In genomic region chr14:22597265-22597664, GRCh38 we compare ENCODE assay signal across 10 cellular contexts. TPM values are rescaled to one million over a fixed set of nuclear protein-coding genes. Genes with fewer than 3 reads are reported as not detected.
A peak's percentile ranks its signal among the peaks of the same experiment; 100 is the strongest.
DNase-seq lines count a peak whose midpoint lies in the region; ATAC-seq lines count a peak whose summit lies in the region.
"Had no signal": no experiment of that assay in that cellular context is flagged by ENCODE, and none has a peak within 500 bp of the region (broad histone marks: within the 10 kb centered on the region; RNA-seq: fewer than 3 reads in every experiment).

No MANE protein-coding gene starts in this region.

- DNase-seq in stimulated activated naive CD8-positive, alpha-beta T cell treated with anti-CD3 and anti-CD28 coated beads, Interleukin-15, Interleukin-2, amounts not matched to agents 100 U/mL and 50 U/mL, for 24 hours = no peak
- no peak for DNase-seq in activated naive CD8-positive, alpha-beta T cell treated with anti-CD3 and anti-CD28 coated beads, Interleukin-2, amount 10 ng/mL, durations not matched to agents 7 days and 5 days
- DNase-seq in HK-2 (ENCODE audit: unreplicated experiment) (no peak), NOMO-1 (lab: John Stamatoyannopoulos, UW; ENCODE audit: unreplicated experiment in 2 of 2) (no peak), T1000 (lab: John Stamatoyannopoulos, UW) (no peak), NCI-H774 (lab: John Stamatoyannopoulos, UW) (no peak)

- H3K9me3 Mint-ChIP-seq in stimulated activated naive CD8-positive, alpha-beta T cell treated with anti-CD3 and anti-CD28 coated beads, Interleukin-15, Interleukin-2, amounts not matched to agents 100 ng/mL and 50 ng/mL, for 24 hours = no peaks in the 10 kb centered on the region
- H3K9me3 Mint-ChIP-seq in activated naive CD8-positive, alpha-beta T cell treated with anti-CD3 and anti-CD28 coated beads, Interleukin-2, amount 10 ng/mL, durations not matched to agents 7 days and 5 days = no peaks in the 10 kb centered on the region

- no peak overlapping the region for H3K27ac Mint-ChIP-seq in stimulated activated naive CD8-positive, alpha-beta T cell treated with anti-CD3 and anti-CD28 coated beads, Interleukin-15, Interleukin-2, amounts not matched to agents 100 ng/mL and 50 ng/mL, for 24 hours
- H3K27ac Mint-ChIP-seq in activated naive CD8-positive, alpha-beta T cell treated with anti-CD3 and anti-CD28 coated beads, Interleukin-2, amount 10 ng/mL, durations not matched to agents 7 days and 5 days = no peak overlapping the region

- H3K4me3 ChIP-seq in mucosa of stomach (ENCODE audit: low read length) = no peak overlapping the region

- POLR2A ChIA-PET in activated naive CD8-positive, alpha-beta T cell treated with anti-CD3 and anti-CD28 coated beads, Interleukin-2, amount 10 ng/mL, durations not matched to agents 7 days and 5 days (lab: Charles Lee) = interaction anchor here (0.9 to 4.4 kb wide), 4 partner anchors 8 to 41 kb away, joined by 4 to 83 read pairs (median 8); partner anchors contain the start of gene DAD1

- H3K4me1 ChIP-seq in mucosa of stomach (ENCODE audit: control insufficient read depth, insufficient read depth, low read length) = peaks cover 33% of the 10 kb centered on the region

- no peak for ATAC-seq in stimulated activated naive CD8-positive, alpha-beta T cell treated with anti-CD3 and anti-CD28 coated beads, Interleukin-15, Interleukin-2, amounts not matched to agents 100 U/mL and 50 U/mL, for 24 hours
- no peak for ATAC-seq in activated naive CD8-positive, alpha-beta T cell treated with anti-CD3 and anti-CD28 coated beads, Interleukin-2, amount 10 ng/mL, durations not matched to agents 7 days and 5 days (ENCODE audit: low read depth)

- peak overlapping the region; percentile 93 for H3K9ac ChIP-seq in mucosa of stomach (ENCODE audit: low read length)

- H3K27me3 Mint-ChIP-seq in stimulated activated naive CD8-positive, alpha-beta T cell treated with anti-CD3 and anti-CD28 coated beads, Interleukin-15, Interleukin-2, amounts not matched to agents 100 ng/mL and 50 ng/mL, for 24 hours = no peaks in the 10 kb centered on the region
- no peaks in the 10 kb centered on the region for H3K27me3 Mint-ChIP-seq in activated naive CD8-positive, alpha-beta T cell treated with anti-CD3 and anti-CD28 coated beads, Interleukin-2, amount 10 ng/mL, durations not matched to agents 7 days and 5 days

- H3K36me3 ChIP-seq in mucosa of stomach (ENCODE audit: control insufficient read depth, insufficient read depth, low read length) = no peaks in the 10 kb centered on the region

- peaks cover 35% of the 10 kb centered on the region for H3K4me1 Mint-ChIP-seq in stimulated activated naive CD8-positive, alpha-beta T cell treated with anti-CD3 and anti-CD28 coated beads, Interleukin-15, Interleukin-2, amounts not matched to agents 100 ng/mL and 50 ng/mL, for 24 hours (ENCODE audit: low read depth)
- H3K4me1 Mint-ChIP-seq in activated naive CD8-positive, alpha-beta T cell treated with anti-CD3 and anti-CD28 coated beads, Interleukin-2, amount 10 ng/mL, durations not matched to agents 7 days and 5 days = peaks cover 29% of the 10 kb centered on the region

- H3K4me3 Mint-ChIP-seq in stimulated activated naive CD8-positive, alpha-beta T cell treated with anti-CD3 and anti-CD28 coated beads, Interleukin-15, Interleukin-2, amounts not matched to agents 100 ng/mL and 50 ng/mL, for 24 hours = peak overlapping the region; percentile 93
- peak overlapping the region; percentile 91 for H3K4me3 Mint-ChIP-seq in activated naive CD8-positive, alpha-beta T cell treated with anti-CD3 and anti-CD28 coated beads, Interleukin-2, amount 10 ng/mL, durations not matched to agents 7 days and 5 days

- H3K9me3 ChIP-seq in mucosa of stomach (ENCODE audit: control insufficient read depth, low read length) = no peaks in the 10 kb centered on the region
- H3K9me3 ChIP-seq: SJSA1 had no signal

- no peaks in the 10 kb centered on the region for H3K27me3 ChIP-seq in mucosa of stomach (ENCODE audit: control insufficient read depth, insufficient read depth, low read length)
- H3K27me3 ChIP-seq: SJSA1 had no signal

- H3K36me3 Mint-ChIP-seq in stimulated activated naive CD8-positive, alpha-beta T cell treated with anti-CD3 and anti-CD28 coated beads, Interleukin-15, Interleukin-2, amounts not matched to agents 100 ng/mL and 50 ng/mL, for 24 hours (ENCODE audit: low read depth) = peaks cover 6% of the 10 kb centered on the region
- peaks cover 7% of the 10 kb centered on the region for H3K36me3 Mint-ChIP-seq in activated naive CD8-positive, alpha-beta T cell treated with anti-CD3 and anti-CD28 coated beads, Interleukin-2, amount 10 ng/mL, durations not matched to agents 7 days and 5 days

RNA-seq across cellular contexts. Expression of gene ABHD4, which starts 0.8 kb away (rescaled TPM):
- total RNA-seq in activated naive CD8-positive, alpha-beta T cell treated with anti-CD3 and anti-CD28 coated beads, Interleukin-2, amount 10 ng/mL, durations not matched to agents 7 days and 5 days = 10 to 100 TPM; 13.0 to 17.9 TPM

RNA-seq across cellular contexts. Expression of gene DAD1, which starts 8.2 kb away (rescaled TPM):
- total RNA-seq in activated naive CD8-positive, alpha-beta T cell treated with anti-CD3 and anti-CD28 coated beads, Interleukin-2, amount 10 ng/mL, durations not matched to agents 7 days and 5 days = 100 to 1,000 TPM; 124 to 148 TPM

RNA-seq across cellular contexts. Expression of gene OR6J1, which starts 46.9 kb away (rescaled TPM):
- total RNA-seq in activated naive CD8-positive, alpha-beta T cell treated with anti-CD3 and anti-CD28 coated beads, Interleukin-2, amount 10 ng/mL, durations not matched to agents 7 days and 5 days = not detected
- total RNA-seq: left lobe of liver, SJSA1 had no signal
